ENCODE assay signal across 1 cellular context in the genomic region with DNA sequence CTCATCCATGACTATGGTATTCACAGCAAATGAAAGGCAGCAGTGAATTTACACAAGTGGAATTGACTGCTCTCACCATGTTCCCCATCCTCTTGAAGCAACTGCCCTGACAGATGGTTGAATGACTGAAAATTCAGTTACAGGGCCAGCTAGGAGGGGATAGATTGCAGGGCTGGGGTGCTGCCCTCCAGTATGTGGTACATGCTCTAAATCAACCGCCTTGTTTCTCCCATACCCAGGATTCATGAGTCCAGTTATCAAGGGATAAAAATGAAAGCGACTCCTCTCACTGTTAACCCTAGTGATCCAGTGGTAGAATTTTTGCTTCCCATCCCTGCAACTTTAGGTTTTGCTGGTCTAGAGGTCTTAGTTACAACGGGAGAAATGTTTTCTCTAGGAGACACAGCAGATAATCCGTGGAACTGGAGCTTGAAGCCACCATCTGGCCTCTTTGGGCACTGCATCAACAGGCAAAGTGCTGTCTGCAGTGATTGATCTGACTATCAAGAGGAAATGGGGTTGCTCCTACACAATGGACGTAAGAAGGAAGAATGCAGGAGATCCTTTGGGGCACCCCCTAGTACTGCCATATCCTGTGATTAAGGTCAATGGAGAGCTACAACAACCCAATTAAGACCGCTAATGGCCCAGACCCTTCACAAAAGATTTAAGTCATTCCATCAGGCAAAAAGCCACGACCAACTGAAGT.
TF ChIP-seq lines count a peak whose summit lies in the region.

No MANE protein-coding gene starts in this region.

TF ChIP-seq in GM12878, 131 proteins besides CTCF, POLR2A, EP300 and RAD21 (continued from another document):
- TF ChIP-seq BCLAF1 (IDR thresholded peaks at IDR 0.05) = no peak
- no peak for TF ChIP-seq POLR2AphosphoS2 (IDR thresholded peaks at IDR 0.05; ENCODE audit: low read depth, low read length)
- peak; percentile 65 for TF ChIP-seq PKNOX1 (IDR thresholded peaks at IDR 0.05)
- TF ChIP-seq KLF5 (IDR thresholded peaks at IDR 0.05; ENCODE audit: partially characterized antibody) = no peak
- TF ChIP-seq CBX3 (IDR thresholded peaks at IDR 0.05; ENCODE audit: borderline replicate concordance, low read depth) = no peak
- no peak for TF ChIP-seq SUZ12 (IDR thresholded peaks at IDR 0.05; ENCODE audit: unreplicated experiment)
TF ChIP-seq in GM12878: peak in this region for 6.
